In genomic region chr3:49883992-49884391, GRCh38 we compare ENCODE assay signal across 19 cellular contexts. TPM values are rescaled to one million over a fixed set of nuclear protein-coding genes. Genes with fewer than 3 reads are reported as not detected.
DNase-seq lines count a peak whose midpoint lies in the region; ATAC-seq and TF ChIP-seq lines count a peak whose summit lies in the region.
"Had no signal": no experiment of that assay in that cellular context is flagged by ENCODE, and none has a peak within 500 bp of the region (broad histone marks: within the 10 kb centered on the region; RNA-seq: fewer than 3 reads in every experiment).

No MANE protein-coding gene starts in this region.

- RAD21 ChIA-PET in HCT116 (lab: Charles Lee; ENCODE audit: low non-redundant PET in 1 of 2, low total read pairs in 2 of 2, uncharacterized antibody in 2 of 2, unreplicated experiment in 2 of 2) = no interaction called here

- H3K27me3 ChIP-seq in HCT116 (ENCODE audit: insufficient read depth, low read length) (no peaks in the 10 kb centered on the region), RWPE2 (ENCODE audit: insufficient read depth, poor library complexity, severe bottlenecking) (no peaks in the 10 kb centered on the region)
- H3K27me3 ChIP-seq: BE2C, MG63, SJSA1 had no signal

- H3K4me3 ChIP-seq in HCT116 (replicated peaks in 1 of 2; ENCODE audit: low read depth in 1 of 2, low read length in 2 of 2) (no peak overlapping the region), RWPE2 (ENCODE audit: severe bottlenecking) (no peak overlapping the region)
- H3K4me3 ChIP-seq: MG63, SJSA1 had no signal

- no peak for TF ChIP-seq POLR2A in HCT116 (IDR thresholded peaks at IDR 0.05; ENCODE audit: borderline replicate concordance, extremely low read depth, insufficient read depth, insufficient read length)

- no TSS peak for BruUV-seq in HCT116 (replicated peaks; lab: Mats Ljungman, UMichigan)

- intact Hi-C loops in HCT116 (cut with micrococcal nuclease) = no loop called here
- intact Hi-C loops in left colon (cut with DNase I, micrococcal nuclease) = no loop called here
- intact Hi-C loops in Right ventricle myocardium superior (cut with DNase I) = no loop called here

- H2AFZ ChIP-seq in HCT116 (ENCODE audit: low read depth, low read length, poor library complexity, severe bottlenecking) = no peak overlapping the region

- H3K4me1 ChIP-seq in HCT116 (ENCODE audit: control insufficient read depth in 1 of 2, insufficient read depth in 2 of 2, low read length in 2 of 2) (peaks cover 0 to 14% of the 10 kb centered on the region in 2 experiments; a peak in 1 of 4 replicates), RWPE2 (ENCODE audit: insufficient read depth, poor library complexity, severe bottlenecking) (no peaks in the 10 kb centered on the region)
- H3K4me1 ChIP-seq: BE2C, SJSA1 had no signal

- peak; percentile 34; the same call in 1 of the 2 replicates for ATAC-seq in HCT116
- peak; percentile 18; the same call in 2 of the 3 replicates for ATAC-seq in RWPE2 (ENCODE audit: low read depth)
- peak; percentile 2 for ATAC-seq in left colon
- ATAC-seq in Right ventricle myocardium superior (ENCODE audit: poor library complexity) = no peak
- no peak for ATAC-seq in GM21390 (IDR thresholded peaks at IDR 0.05; ENCODE audit: unreplicated experiment)
- ATAC-seq: T-cell had no signal

- TF ChIP-seq RAD21 in HCT116 (IDR thresholded peaks at IDR 0.05; ENCODE audit: low read depth) = no peak

- CTCF ChIA-PET in HCT116 (lab: Charles Lee) = no interaction called here

- H3K36me3 ChIP-seq in HCT116 (ENCODE audit: control insufficient read depth in 1 of 2, insufficient read depth in 2 of 2, low read length in 2 of 2) (peaks cover 0 to 14% of the 10 kb centered on the region in 2 experiments; a peak in 1 of 4 replicates), RWPE2 (ENCODE audit: low read depth) (peaks cover 16% of the 10 kb centered on the region)
- H3K36me3 ChIP-seq: BE2C, MG63, SJSA1 had no signal

- H3K9me3 ChIP-seq in HCT116 (ENCODE audit: control insufficient read depth in 1 of 2, insufficient read depth in 1 of 2, low read depth in 1 of 2, low read length in 2 of 2) = no peaks in the 10 kb centered on the region
- no peaks in the 10 kb centered on the region for H3K9me3 ChIP-seq in RWPE2 (ENCODE audit: severe bottlenecking)
- H3K9me3 ChIP-seq: BE2C, MG63, SJSA1 had no signal

- POLR2A ChIA-PET in HCT116 (lab: Charles Lee) = interaction anchor here (1.5 to 8.4 kb wide), 2 partner anchors 11 to 17 kb away, joined by 4 to 43 read pairs; partner anchors contain the start of gene MST1R

- H3K9ac ChIP-seq in HCT116 (ENCODE audit: low read length) = no peak overlapping the region

- H3K27ac ChIP-seq in HCT116 (ENCODE audit: low read depth, low read length) (no peak overlapping the region), RWPE2 (ENCODE audit: poor library complexity, severe bottlenecking) (no peak overlapping the region)
- H3K27ac ChIP-seq: SJSA1 had no signal

- no peak for TF ChIP-seq CTCF in HCT116 (IDR thresholded peaks at IDR 0.05 in 2 of 3, conservative IDR thresholded peaks at IDR 0.05 in 1 of 3; ENCODE audit: borderline replicate concordance in 1 of 3, insufficient read depth in 1 of 3, low read depth in 2 of 3, low read length in 2 of 3)
- TF ChIP-seq CTCF in RWPE2 (IDR thresholded peaks at IDR 0.05; ENCODE audit: poor library complexity, severe bottlenecking) = no peak

- in situ Hi-C loops in G401 (cut with HindIII; ENCODE audit: low sequenced_read_pairs) = no loop called here

- H4K20me1 ChIP-seq in HCT116 (ENCODE audit: insufficient read depth) = no peaks in the 10 kb centered on the region

- DNase-seq in COLO829 (ENCODE audit: low spot score) (peak; percentile 56), HCT116 (ENCODE audit: low read depth, low spot score) (no peak), RWPE2 (ENCODE audit: low spot score) (no peak), left colon (no peak), Right ventricle myocardium superior (no peak), NCI-H748 (lab: John Stamatoyannopoulos, UW; ENCODE audit: unreplicated experiment) (no peak), G401 (ENCODE audit: low spot score) (no peak)
- DNase-seq: ACHN, BE2C, DND-41, KBM-7, MG63, NCI-H187 treated with DMSO at 0.1 percent for 48 hours, NCI-H446, NCI-H748 treated with DMSO at 0.1 percent for 48 hours, T-cell had no signal

- H3K79me2 ChIP-seq in HCT116 (ENCODE audit: insufficient read depth, low read length) = no peaks in the 10 kb centered on the region

- no peak overlapping the region for H3K4me2 ChIP-seq in HCT116 (ENCODE audit: low read length)

- H3K9me2 ChIP-seq in HCT116 (ENCODE audit: insufficient read depth) = no peaks in the 10 kb centered on the region

TF ChIP-seq in HCT116, 20 proteins besides CTCF, POLR2A, EP300 and RAD21:
- TF ChIP-seq JUND (IDR thresholded peaks at IDR 0.05) = peak; percentile 27; the same call in 1 of the 2 replicates
- TF ChIP-seq SIN3A (IDR thresholded peaks at IDR 0.05; ENCODE audit: low read depth) = no peak

RNA-seq across cellular contexts. Expression of gene CAMKV, which starts 14.3 kb away (rescaled TPM):
- total RNA-seq in HCT116 (2021; ENCODE audit: unreplicated experiment) (0.10 TPM), left colon (under 1 TPM; 0.12 to 0.34 TPM), Right ventricle myocardium superior (not detected)
- polyA plus RNA-seq in HCT116 (2012) = 0.07 TPM in 1 of 2 replicates, not detected in the other
- total RNA-seq in G401 (2014; rRNA removed; shearing (Covaris generic)) = 1.4 and 2.1 TPM in 2 replicates
- total RNA-seq: CD4-positive, alpha-beta memory T cell; SJSA1 had no signal
- polyA plus RNA-seq: CD4-positive, alpha-beta memory T cell had no signal

RNA-seq across cellular contexts. Expression of gene MST1R, which starts 19.7 kb away (rescaled TPM):
- total RNA-seq in HCT116 (2021; ENCODE audit: unreplicated experiment) (113 TPM), left colon (100 to 1,000 TPM; 124 to 145 TPM), Right ventricle myocardium superior (1.5 TPM)
- 114 and 117 TPM in 2 replicates for polyA plus RNA-seq in HCT116 (2012)
- total RNA-seq in G401 (2014; rRNA removed; shearing (Covaris generic)) = not detected in 2 replicates
- total RNA-seq: SJSA1 had no signal

RNA-seq across cellular contexts. Expression of gene TRAIP, which starts 27.6 kb away (rescaled TPM):
- total RNA-seq in HCT116 (2021; ENCODE audit: unreplicated experiment) (25.5 TPM), left colon (1 to 10 TPM; 3.2 to 5.3 TPM), Right ventricle myocardium superior (1.7 TPM)
- 21.9 and 24.7 TPM in 2 replicates for polyA plus RNA-seq in HCT116 (2012)
- total RNA-seq in G401 (2014; rRNA removed; shearing (Covaris generic)) = 7.2 and 20.4 TPM in 2 replicates

RNA-seq across cellular contexts. Expression of gene MON1A, which starts 45.6 kb away (rescaled TPM):
- total RNA-seq in HCT116 (2021; ENCODE audit: unreplicated experiment) (9.0 TPM), left colon (1 to 10 TPM; 9.4 TPM), Right ventricle myocardium superior (7.8 TPM)
- polyA plus RNA-seq in HCT116 (2012) = 6.9 and 8.7 TPM in 2 replicates
- 12.1 TPM in 2 replicates for total RNA-seq in G401 (2014; rRNA removed; shearing (Covaris generic))

RNA-seq across cellular contexts. Expression of gene RBM6, which starts 56.0 kb away (rescaled TPM):
- 58.3 TPM for total RNA-seq in HCT116 (2021; ENCODE audit: unreplicated experiment)
- 28.5 and 29.8 TPM in 2 replicates for polyA plus RNA-seq in HCT116 (2012)
- 10 to 100 TPM; 63.7 to 76.6 TPM for total RNA-seq in left colon
- 43.0 TPM for total RNA-seq in Right ventricle myocardium superior
- total RNA-seq in G401 (2014; rRNA removed; shearing (Covaris generic)) = 17.7 and 36.5 TPM in 2 replicates

Comparison
In these comparisons a context has a peak if more than half of its experiments do, and no peak if none do; other contexts are left out.
1. ATAC-seq: peak in HCT116 (single experiment), RWPE2 (single experiment) and left colon (single experiment); none in Right ventricle myocardium superior (single experiment) and GM21390 (single experiment).
2. RNA of gene MST1R, which starts 19.7 kb away (total RNA-seq): 124 to 145 TPM in left colon and 113 TPM in HCT116 (single experiment); 1.5 TPM in Right ventricle myocardium superior (single experiment) and not detected in G401; every median in the first group is over 10 times any median in the second.